ENCODE assay signal across 8 cellular contexts in the genomic region with DNA sequence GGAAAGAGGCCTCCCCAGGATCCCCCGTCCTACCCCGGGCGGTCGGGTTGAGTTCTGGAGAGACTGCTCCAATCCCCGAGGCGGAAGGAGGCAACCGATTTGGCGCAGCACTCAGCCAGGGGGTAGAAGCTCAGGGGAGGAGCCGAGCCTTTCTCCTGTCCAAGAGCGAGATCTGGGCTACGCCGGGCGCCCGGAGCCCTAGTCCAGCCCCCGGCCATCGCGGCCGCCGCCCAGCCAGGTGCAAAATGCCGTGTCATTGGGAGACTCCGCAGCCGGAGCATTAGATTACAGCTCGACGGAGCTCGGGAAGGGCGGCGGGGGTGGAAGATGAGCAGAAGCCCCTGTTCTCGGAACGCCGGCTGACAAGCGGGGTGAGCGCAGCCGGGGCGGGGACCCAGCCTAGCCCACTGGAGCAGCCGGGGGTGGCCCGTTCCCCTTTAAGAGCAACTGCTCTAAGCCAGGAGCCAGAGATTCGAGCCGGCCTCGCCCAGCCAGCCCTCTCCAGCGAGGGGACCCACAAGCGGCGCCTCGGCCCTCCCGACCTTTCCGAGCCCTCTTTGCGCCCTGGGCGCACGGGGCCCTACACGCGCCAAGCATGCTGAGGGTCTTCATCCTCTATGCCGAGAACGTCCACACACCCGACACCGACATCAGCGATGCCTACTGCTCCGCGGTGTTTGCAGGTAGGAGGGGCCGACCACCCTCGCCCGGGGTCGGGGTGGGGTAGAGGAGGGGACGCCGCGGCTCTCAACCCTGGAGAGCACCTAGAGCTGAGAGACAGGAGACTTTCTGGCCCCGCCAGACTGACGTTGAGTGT. TPM values are rescaled to one million over a fixed set of nuclear protein-coding genes. Genes with fewer than 3 reads are reported as not detected.
DNase-seq lines count a peak whose midpoint lies in the region; ATAC-seq and TF ChIP-seq lines count a peak whose summit lies in the region.

A gene (plus strand): TSS at position 158 of the 817 bp plus-strand sequence.

- ATAC-seq in left lobe of liver: peak; percentile 74
- ATAC-seq in stimulated activated naive CD8-positive, alpha-beta T cell treated with anti-CD3 and anti-CD28 coated beads, Interleukin-15, amount 100 ng/mL, for 72 hours: no peak

- H3K4me1 Mint-ChIP-seq in stimulated activated naive CD8-positive, alpha-beta T cell treated with anti-CD3 and anti-CD28 coated beads, Interleukin-15, amount 100 ng/mL, for 72 hours: peaks cover 36% of the 10 kb centered on the region

- H3K4me3 ChIP-seq in choroid plexus epithelial cell (ENCODE audit: low read depth, low read length): peak within 1 kb of the TSS; percentile 60

- no peak for TF ChIP-seq CTCF in choroid plexus epithelial cell (conservative IDR thresholded peaks at IDR 0.05; ENCODE audit: low read depth, low read length)

- H3K27ac Mint-ChIP-seq in stimulated activated naive CD8-positive, alpha-beta T cell treated with anti-CD3 and anti-CD28 coated beads, Interleukin-15, amount 100 ng/mL, for 72 hours: peak within 1 kb of the TSS in 1 of 2 donors; percentile 35

- DNase-seq in D341Med (ENCODE audit: low spot score) (peak; percentile 47), NCI-H226 (peak; percentile 71), choroid plexus epithelial cell (ENCODE audit: low read depth) (peak; percentile 44), left lobe of liver (ENCODE audit: low spot score) (peak; percentile 87), UCSD-AML1 (lab: John Stamatoyannopoulos, UW; ENCODE audit: unreplicated experiment) (no peak), DMS114 treated with DMSO at 0.1 percent for 48 hours (lab: John Stamatoyannopoulos, UW; ENCODE audit: unreplicated experiment) (no peak)
- DNase-seq in stimulated activated naive CD8-positive, alpha-beta T cell treated with anti-CD3 and anti-CD28 coated beads, Interleukin-15, amount 100 ng/mL, for 72 hours: peak in 1 of 2 donors; percentile 24
- no peak for DNase-seq in effector CD4-positive, alpha-beta T cell

- no peaks in the 10 kb centered on the region for H3K9me3 Mint-ChIP-seq in stimulated activated naive CD8-positive, alpha-beta T cell treated with anti-CD3 and anti-CD28 coated beads, Interleukin-15, amount 100 ng/mL, for 72 hours

- peaks cover 64% of the 10 kb centered on the region for H3K27me3 Mint-ChIP-seq in stimulated activated naive CD8-positive, alpha-beta T cell treated with anti-CD3 and anti-CD28 coated beads, Interleukin-15, amount 100 ng/mL, for 72 hours

- H3K4me3 Mint-ChIP-seq in stimulated activated naive CD8-positive, alpha-beta T cell treated with anti-CD3 and anti-CD28 coated beads, Interleukin-15, amount 100 ng/mL, for 72 hours: peak within 1 kb of the TSS; percentile 53 to 63

RNA-seq across cellular contexts. Expression of the gene that starts here (rescaled TPM):
- 30.0 TPM for total RNA-seq in left lobe of liver

Comparison
In these comparisons a context has a peak if more than half of its experiments do, and no peak if none do; other contexts are left out.
1. DNase-seq: peak in D341Med (single experiment), NCI-H226 (single experiment), choroid plexus epithelial cell (single experiment) and left lobe of liver (single experiment); none in UCSD-AML1 (single experiment), effector CD4-positive, alpha-beta T cell (single experiment) and DMS114 treated with DMSO at 0.1 percent for 48 hours (single experiment).